Comparison of ENCODE assay signal across 13 cellular contexts in genomic region chr9:105046907-105047651, GRCh38.
DNase-seq lines count a peak whose midpoint lies in the region; ATAC-seq and TF ChIP-seq lines count a peak whose summit lies in the region.
"Had no signal": no experiment of that assay in that cellular context is flagged by ENCODE, and none has a peak within 500 bp of the region (broad histone marks: within the 10 kb centered on the region; RNA-seq: fewer than 3 reads in every experiment).

No MANE protein-coding gene starts in this region.

- intact Hi-C loops in left colon (cut with DNase I, micrococcal nuclease) = no loop called here

- H3K36me3 Mint-ChIP-seq in T-helper 17 cell (ENCODE audit: low read depth) (no peaks in the 10 kb centered on the region), chondrocyte (ENCODE audit: low read depth) (no peaks in the 10 kb centered on the region)

- H3K27me3 Mint-ChIP-seq in T-helper 17 cell = no peaks in the 10 kb centered on the region
- no peaks in the 10 kb centered on the region for H3K27me3 Mint-ChIP-seq in chondrocyte (ENCODE audit: low read depth)
- H3K27me3 Mint-ChIP-seq: dendritic cell treated with granulocyte-macrophage colony-stimulating factor and Interleukin-4, amounts not matched to agents 40 ng/mL and 50 ng/mL, for 4 days had no signal

- ATAC-seq in T-helper 17 cell (no peak), left lobe of liver (peak; percentile 26), left colon (no peak)

- TF ChIP-seq CTCF in chondrocyte (IDR thresholded peaks at IDR 0.05) = no peak

- no peaks in the 10 kb centered on the region for H3K9me3 Mint-ChIP-seq in chondrocyte (ENCODE audit: low read depth)
- H3K9me3 Mint-ChIP-seq: dendritic cell treated with granulocyte-macrophage colony-stimulating factor and Interleukin-4, amounts not matched to agents 40 ng/mL and 50 ng/mL, for 4 days had no signal

- H3K4me1 Mint-ChIP-seq in T-helper 17 cell = peaks cover 15% of the 10 kb centered on the region
- no peaks in the 10 kb centered on the region for H3K4me1 Mint-ChIP-seq in chondrocyte (ENCODE audit: low read depth)

- no peak overlapping the region for H3K4me3 Mint-ChIP-seq in T-helper 17 cell
- no peak overlapping the region for H3K4me3 Mint-ChIP-seq in chondrocyte (ENCODE audit: unreplicated experiment)
- H3K4me3 Mint-ChIP-seq: dendritic cell treated with granulocyte-macrophage colony-stimulating factor and Interleukin-4, amounts not matched to agents 40 ng/mL and 50 ng/mL, for 4 days had no signal

- H3K27ac Mint-ChIP-seq in T-helper 17 cell = peak overlapping the region; percentile 6
- no peak overlapping the region for H3K27ac Mint-ChIP-seq in chondrocyte (ENCODE audit: unreplicated experiment)
- H3K27ac Mint-ChIP-seq: dendritic cell treated with granulocyte-macrophage colony-stimulating factor and Interleukin-4, amounts not matched to agents 40 ng/mL and 50 ng/mL, for 4 days had no signal

- H3K9me3 ChIP-seq in T-helper 17 cell (ENCODE audit: control insufficient read depth, low read length, poor library complexity, severe bottlenecking) = no peaks in the 10 kb centered on the region
- H3K9me3 ChIP-seq: Peyer's patch had no signal

- peak; percentile 35 for DNase-seq in EH (ENCODE audit: low read depth)
- peak; percentile 41 for DNase-seq in NCI-H2029 (lab: John Stamatoyannopoulos, UW)
- no peak for DNase-seq in T-helper 17 cell
- DNase-seq in left lobe of liver (ENCODE audit: low spot score) = no peak
- DNase-seq in cerebellar nuclear complex (lab: John Stamatoyannopoulos, UW) = no peak
- no peak for DNase-seq in left colon
- no peak for DNase-seq in chondrocyte (ENCODE audit: low spot score)
- DNase-seq: activated CD4-positive, alpha-beta T cell treated with anti-CD3 and anti-CD28 coated beads, Interleukin-2, amount 50 U/mL, for 4 hours; activated T-cell treated with anti-CD3 and anti-CD28 coated beads, Interleukin-2, amount 50 U/mL, for 48 hours; hippocampal formation; Peyer's patch; stimulated activated CD4-positive, alpha-beta T cell treated with anti-CD3 and anti-CD28 coated beads, Interleukin-1b, Interleukin-23, amount 100 ng/mL, for 48 hours had no signal

Comparison
In these comparisons a context has a peak if more than half of its experiments do, and no peak if none do; other contexts are left out.
1. DNase-seq: peak in EH (single experiment) and NCI-H2029 (single experiment); none in T-helper 17 cell (0 of 3), left lobe of liver (single experiment), cerebellar nuclear complex (0 of 2), left colon (0 of 2) and chondrocyte (single experiment).